ENCODE assay signal across 1 cellular context in the genomic region with DNA sequence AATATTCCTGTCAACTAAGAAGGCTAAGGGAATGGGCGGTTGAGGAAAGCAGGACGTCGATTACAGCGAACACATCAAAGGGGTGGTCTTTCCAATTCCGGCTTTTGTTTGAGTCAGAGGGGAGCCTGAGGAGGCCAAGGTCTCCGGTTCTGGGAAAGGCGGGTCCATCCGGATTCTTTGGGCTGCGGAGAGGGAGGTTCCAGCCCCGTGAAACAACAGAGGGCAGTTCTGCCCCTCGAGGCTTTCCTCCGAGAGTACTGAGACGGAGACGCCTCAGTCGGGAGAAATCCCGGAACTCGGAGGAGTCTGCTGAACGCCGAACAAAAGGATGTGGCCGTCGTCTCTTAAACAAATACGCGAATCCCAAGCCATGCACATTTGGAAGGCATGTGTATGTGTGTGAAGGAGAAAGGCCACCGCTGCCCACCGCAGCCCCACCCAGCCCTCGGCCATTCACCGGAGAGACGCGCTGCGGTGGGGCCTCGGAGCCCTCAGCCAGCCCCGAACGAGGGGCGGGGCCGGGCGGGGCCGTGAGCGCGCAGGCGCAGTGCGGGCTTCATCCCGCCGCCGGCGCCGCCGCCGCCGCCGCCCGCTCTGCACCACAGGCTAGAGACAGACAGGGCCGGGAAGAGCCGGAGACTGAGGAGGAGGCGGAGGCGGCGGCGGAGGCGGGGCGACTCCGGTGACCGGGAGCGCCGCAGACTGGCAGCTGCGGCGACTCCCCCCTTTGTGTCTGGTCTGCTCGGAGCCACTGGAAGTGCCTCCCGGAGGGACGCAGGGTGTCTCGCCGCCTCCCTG.
A peak's percentile ranks its signal among the peaks of the same experiment; 100 is the strongest.
TF ChIP-seq lines count a peak whose summit lies in the region.

A gene (plus strand): TSS at position 717 of the 798 bp plus-strand sequence. CDS start 1,148 bp downstream, outside the sequence.

TF ChIP-seq in GM12878, 131 proteins besides CTCF, POLR2A, EP300 and RAD21 (continued from another document and continues in another):
- TF ChIP-seq, protein P1, sequence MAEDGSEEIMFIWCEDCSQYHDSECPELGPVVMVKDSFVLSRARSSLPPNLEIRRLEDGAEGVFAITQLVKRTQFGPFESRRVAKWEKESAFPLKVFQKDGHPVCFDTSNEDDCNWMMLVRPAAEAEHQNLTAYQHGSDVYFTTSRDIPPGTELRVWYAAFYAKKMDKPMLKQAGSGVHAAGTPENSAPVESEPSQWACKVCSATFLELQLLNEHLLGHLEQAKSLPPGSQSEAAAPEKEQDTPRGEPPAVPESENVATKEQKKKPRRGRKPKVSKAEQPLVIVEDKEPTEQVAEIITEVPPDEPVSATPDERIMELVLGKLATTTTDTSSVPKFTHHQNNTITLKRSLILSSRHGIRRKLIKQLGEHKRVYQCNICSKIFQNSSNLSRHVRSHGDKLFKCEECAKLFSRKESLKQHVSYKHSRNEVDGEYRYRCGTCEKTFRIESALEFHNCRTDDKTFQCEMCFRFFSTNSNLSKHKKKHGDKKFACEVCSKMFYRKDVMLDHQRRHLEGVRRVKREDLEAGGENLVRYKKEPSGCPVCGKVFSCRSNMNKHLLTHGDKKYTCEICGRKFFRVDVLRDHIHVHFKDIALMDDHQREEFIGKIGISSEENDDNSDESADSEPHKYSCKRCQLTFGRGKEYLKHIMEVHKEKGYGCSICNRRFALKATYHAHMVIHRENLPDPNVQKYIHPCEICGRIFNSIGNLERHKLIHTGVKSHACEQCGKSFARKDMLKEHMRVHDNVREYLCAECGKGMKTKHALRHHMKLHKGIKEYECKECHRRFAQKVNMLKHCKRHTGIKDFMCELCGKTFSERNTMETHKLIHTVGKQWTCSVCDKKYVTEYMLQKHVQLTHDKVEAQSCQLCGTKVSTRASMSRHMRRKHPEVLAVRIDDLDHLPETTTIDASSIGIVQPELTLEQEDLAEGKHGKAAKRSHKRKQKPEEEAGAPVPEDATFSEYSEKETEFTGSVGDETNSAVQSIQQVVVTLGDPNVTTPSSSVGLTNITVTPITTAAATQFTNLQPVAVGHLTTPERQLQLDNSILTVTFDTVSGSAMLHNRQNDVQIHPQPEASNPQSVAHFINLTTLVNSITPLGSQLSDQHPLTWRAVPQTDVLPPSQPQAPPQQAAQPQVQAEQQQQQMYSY (CRISPR knock-in tag; IDR thresholded peaks at IDR 0.05) = no peak
- TF ChIP-seq TARDBP (IDR thresholded peaks at IDR 0.05; ENCODE audit: borderline replicate concordance) = no peak
- no peak for TF ChIP-seq SUZ12 (IDR thresholded peaks at IDR 0.05; ENCODE audit: unreplicated experiment)
- 0 out of 2 replicates have a peak, but pooled peaks have one; percentile 11 for TF ChIP-seq NR2F1 (conservative IDR thresholded peaks at IDR 0.05)
- TF ChIP-seq, protein P2, sequence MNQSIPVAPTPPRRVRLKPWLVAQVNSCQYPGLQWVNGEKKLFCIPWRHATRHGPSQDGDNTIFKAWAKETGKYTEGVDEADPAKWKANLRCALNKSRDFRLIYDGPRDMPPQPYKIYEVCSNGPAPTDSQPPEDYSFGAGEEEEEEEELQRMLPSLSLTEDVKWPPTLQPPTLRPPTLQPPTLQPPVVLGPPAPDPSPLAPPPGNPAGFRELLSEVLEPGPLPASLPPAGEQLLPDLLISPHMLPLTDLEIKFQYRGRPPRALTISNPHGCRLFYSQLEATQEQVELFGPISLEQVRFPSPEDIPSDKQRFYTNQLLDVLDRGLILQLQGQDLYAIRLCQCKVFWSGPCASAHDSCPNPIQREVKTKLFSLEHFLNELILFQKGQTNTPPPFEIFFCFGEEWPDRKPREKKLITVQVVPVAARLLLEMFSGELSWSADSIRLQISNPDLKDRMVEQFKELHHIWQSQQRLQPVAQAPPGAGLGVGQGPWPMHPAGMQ (IDR thresholded peaks at IDR 0.05; ENCODE audit: borderline replicate concordance) = no peak
- TF ChIP-seq, protein P3, sequence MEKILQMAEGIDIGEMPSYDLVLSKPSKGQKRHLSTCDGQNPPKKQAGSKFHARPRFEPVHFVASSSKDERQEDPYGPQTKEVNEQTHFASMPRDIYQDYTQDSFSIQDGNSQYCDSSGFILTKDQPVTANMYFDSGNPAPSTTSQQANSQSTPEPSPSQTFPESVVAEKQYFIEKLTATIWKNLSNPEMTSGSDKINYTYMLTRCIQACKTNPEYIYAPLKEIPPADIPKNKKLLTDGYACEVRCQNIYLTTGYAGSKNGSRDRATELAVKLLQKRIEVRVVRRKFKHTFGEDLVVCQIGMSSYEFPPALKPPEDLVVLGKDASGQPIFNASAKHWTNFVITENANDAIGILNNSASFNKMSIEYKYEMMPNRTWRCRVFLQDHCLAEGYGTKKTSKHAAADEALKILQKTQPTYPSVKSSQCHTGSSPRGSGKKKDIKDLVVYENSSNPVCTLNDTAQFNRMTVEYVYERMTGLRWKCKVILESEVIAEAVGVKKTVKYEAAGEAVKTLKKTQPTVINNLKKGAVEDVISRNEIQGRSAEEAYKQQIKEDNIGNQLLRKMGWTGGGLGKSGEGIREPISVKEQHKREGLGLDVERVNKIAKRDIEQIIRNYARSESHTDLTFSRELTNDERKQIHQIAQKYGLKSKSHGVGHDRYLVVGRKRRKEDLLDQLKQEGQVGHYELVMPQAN (conservative IDR thresholded peaks at IDR 0.05) = peak; percentile 21; the same call in 1 of the 2 replicates
- TF ChIP-seq, protein P4, sequence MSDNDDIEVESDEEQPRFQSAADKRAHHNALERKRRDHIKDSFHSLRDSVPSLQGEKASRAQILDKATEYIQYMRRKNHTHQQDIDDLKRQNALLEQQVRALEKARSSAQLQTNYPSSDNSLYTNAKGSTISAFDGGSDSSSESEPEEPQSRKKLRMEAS (IDR thresholded peaks at IDR 0.05; ENCODE audit: low read depth, low read length) = peak; percentile 48; the same call in 1 of the 2 replicates
- no peak for TF ChIP-seq HDAC6 (IDR thresholded peaks at IDR 0.05; ENCODE audit: unreplicated experiment)
- TF ChIP-seq ESRRA (IDR thresholded peaks at IDR 0.05; ENCODE audit: low read length) = no peak
- no peak for TF ChIP-seq HDAC2 (IDR thresholded peaks at IDR 0.05)
- no peak for TF ChIP-seq GABPA (IDR thresholded peaks at IDR 0.05; ENCODE audit: low read depth)
- TF ChIP-seq, protein P5, sequence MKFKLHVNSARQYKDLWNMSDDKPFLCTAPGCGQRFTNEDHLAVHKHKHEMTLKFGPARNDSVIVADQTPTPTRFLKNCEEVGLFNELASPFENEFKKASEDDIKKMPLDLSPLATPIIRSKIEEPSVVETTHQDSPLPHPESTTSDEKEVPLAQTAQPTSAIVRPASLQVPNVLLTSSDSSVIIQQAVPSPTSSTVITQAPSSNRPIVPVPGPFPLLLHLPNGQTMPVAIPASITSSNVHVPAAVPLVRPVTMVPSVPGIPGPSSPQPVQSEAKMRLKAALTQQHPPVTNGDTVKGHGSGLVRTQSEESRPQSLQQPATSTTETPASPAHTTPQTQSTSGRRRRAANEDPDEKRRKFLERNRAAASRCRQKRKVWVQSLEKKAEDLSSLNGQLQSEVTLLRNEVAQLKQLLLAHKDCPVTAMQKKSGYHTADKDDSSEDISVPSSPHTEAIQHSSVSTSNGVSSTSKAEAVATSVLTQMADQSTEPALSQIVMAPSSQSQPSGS (IDR thresholded peaks at IDR 0.05; ENCODE audit: low read length) = no peak
- TF ChIP-seq RFX5 (IDR thresholded peaks at IDR 0.05; ENCODE audit: low read depth, low read length) = no peak
- no peak for TF ChIP-seq WRNIP1 (IDR thresholded peaks at IDR 0.05; ENCODE audit: borderline replicate concordance, low read depth, low read length)
- 0 out of 2 replicates have a peak, but pooled peaks have one; percentile 59 for TF ChIP-seq LARP7 (IDR thresholded peaks at IDR 0.05)
- no peak for TF ChIP-seq ZBED1 (IDR thresholded peaks at IDR 0.05; ENCODE audit: borderline replicate concordance)
- no peak for TF ChIP-seq BRCA1 (IDR thresholded peaks at IDR 0.05; ENCODE audit: low read depth, low read length)
- TF ChIP-seq, protein P6, sequence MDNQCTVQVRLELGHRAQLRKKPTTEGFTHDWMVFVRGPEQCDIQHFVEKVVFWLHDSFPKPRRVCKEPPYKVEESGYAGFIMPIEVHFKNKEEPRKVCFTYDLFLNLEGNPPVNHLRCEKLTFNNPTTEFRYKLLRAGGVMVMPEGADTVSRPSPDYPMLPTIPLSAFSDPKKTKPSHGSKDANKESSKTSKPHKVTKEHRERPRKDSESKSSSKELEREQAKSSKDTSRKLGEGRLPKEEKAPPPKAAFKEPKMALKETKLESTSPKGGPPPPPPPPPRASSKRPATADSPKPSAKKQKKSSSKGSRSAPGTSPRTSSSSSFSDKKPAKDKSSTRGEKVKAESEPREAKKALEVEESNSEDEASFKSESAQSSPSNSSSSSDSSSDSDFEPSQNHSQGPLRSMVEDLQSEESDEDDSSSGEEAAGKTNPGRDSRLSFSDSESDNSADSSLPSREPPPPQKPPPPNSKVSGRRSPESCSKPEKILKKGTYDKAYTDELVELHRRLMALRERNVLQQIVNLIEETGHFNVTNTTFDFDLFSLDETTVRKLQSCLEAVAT (IDR thresholded peaks at IDR 0.05) = no peak; the same call in 1 of the 2 replicates
- no peak for TF ChIP-seq ZNF622 (IDR thresholded peaks at IDR 0.05)
- peak; percentile 53; the same call in 1 of the 2 replicates for TF ChIP-seq RB1 (IDR thresholded peaks at IDR 0.05; ENCODE audit: borderline replicate concordance)
- peak; percentile 47; the same call in 1 of the 2 replicates for TF ChIP-seq POLR2AphosphoS2 (IDR thresholded peaks at IDR 0.05; ENCODE audit: low read depth, low read length)
- no peak for TF ChIP-seq ZNF384 (IDR thresholded peaks at IDR 0.05; ENCODE audit: borderline replicate concordance, low read depth, low read length)
- TF ChIP-seq BCL11A (IDR thresholded peaks at IDR 0.05; ENCODE audit: low read depth, low read length) = no peak
- TF ChIP-seq JUNB (IDR thresholded peaks at IDR 0.05) = no peak
- no peak for TF ChIP-seq SREBF1 (IDR thresholded peaks at IDR 0.05; ENCODE audit: low read length)
- no peak for TF ChIP-seq YBX1 (IDR thresholded peaks at IDR 0.05)
- no peak for TF ChIP-seq FOXK2 (IDR thresholded peaks at IDR 0.05)
- no peak for TF ChIP-seq CHD1 (IDR thresholded peaks at IDR 0.05; ENCODE audit: low read depth, low read length)
- TF ChIP-seq, protein P7, sequence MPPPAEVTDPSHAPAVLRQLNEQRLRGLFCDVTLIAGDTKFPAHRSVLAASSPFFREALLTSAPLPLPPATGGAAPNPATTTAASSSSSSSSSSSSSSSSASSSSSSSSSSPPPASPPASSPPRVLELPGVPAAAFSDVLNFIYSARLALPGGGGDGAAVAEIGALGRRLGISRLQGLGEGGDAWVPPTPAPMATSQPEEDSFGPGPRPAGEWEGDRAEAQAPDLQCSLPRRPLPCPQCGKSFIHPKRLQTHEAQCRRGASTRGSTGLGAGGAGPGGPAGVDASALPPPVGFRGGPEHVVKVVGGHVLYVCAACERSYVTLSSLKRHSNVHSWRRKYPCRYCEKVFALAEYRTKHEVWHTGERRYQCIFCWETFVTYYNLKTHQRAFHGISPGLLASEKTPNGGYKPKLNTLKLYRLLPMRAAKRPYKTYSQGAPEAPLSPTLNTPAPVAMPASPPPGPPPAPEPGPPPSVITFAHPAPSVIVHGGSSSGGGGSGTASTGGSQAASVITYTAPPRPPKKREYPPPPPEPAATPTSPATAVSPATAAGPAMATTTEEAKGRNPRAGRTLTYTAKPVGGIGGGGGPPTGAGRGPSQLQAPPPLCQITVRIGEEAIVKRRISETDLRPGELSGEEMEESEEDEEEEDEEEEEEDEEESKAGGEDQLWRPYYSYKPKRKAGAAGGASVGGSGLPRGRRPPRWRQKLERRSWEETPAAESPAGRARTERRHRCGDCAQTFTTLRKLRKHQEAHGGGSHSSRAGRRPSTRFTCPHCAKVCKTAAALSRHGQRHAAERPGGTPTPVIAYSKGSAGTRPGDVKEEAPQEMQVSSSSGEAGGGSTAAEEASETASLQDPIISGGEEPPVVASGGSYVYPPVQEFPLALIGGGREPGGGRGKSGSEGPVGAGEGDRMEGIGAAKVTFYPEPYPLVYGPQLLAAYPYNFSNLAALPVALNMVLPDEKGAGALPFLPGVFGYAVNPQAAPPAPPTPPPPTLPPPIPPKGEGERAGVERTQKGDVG (CRISPR knock-in tag; IDR thresholded peaks at IDR 0.05) = no peak
- no peak; a peak in 1 of 4 replicates for TF ChIP-seq IKZF2 (IDR thresholded peaks at IDR 0.05)
- no peak for TF ChIP-seq FOS (IDR thresholded peaks at IDR 0.05; ENCODE audit: borderline replicate concordance, extremely low read depth, insufficient read length)
- TF ChIP-seq TCF7 (IDR thresholded peaks at IDR 0.05; ENCODE audit: borderline replicate concordance) = no peak; the same call in 1 of the 2 replicates
- TF ChIP-seq KLF5 (IDR thresholded peaks at IDR 0.05; ENCODE audit: partially characterized antibody) = no peak
- TF ChIP-seq, protein P8, sequence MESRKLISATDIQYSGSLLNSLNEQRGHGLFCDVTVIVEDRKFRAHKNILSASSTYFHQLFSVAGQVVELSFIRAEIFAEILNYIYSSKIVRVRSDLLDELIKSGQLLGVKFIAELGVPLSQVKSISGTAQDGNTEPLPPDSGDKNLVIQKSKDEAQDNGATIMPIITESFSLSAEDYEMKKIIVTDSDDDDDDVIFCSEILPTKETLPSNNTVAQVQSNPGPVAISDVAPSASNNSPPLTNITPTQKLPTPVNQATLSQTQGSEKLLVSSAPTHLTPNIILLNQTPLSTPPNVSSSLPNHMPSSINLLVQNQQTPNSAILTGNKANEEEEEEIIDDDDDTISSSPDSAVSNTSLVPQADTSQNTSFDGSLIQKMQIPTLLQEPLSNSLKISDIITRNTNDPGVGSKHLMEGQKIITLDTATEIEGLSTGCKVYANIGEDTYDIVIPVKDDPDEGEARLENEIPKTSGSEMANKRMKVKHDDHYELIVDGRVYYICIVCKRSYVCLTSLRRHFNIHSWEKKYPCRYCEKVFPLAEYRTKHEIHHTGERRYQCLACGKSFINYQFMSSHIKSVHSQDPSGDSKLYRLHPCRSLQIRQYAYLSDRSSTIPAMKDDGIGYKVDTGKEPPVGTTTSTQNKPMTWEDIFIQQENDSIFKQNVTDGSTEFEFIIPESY (IDR thresholded peaks at IDR 0.05) = no peak
- TF ChIP-seq RAD51 (IDR thresholded peaks at IDR 0.05) = no peak
- TF ChIP-seq CEBPB (IDR thresholded peaks at IDR 0.05; ENCODE audit: borderline replicate concordance in 1 of 2, low read depth in 2 of 2, low read length in 2 of 2) = no peak
- no peak for TF ChIP-seq ATF7 (IDR thresholded peaks at IDR 0.05; ENCODE audit: low read depth)
- TF ChIP-seq SPI1 (IDR thresholded peaks at IDR 0.05; ENCODE audit: borderline replicate concordance, insufficient read depth, low read depth, low read length) = no peak
- TF ChIP-seq SP1 (IDR thresholded peaks at IDR 0.05; ENCODE audit: low read depth, low read length) = no peak
- TF ChIP-seq CHD4 (IDR thresholded peaks at IDR 0.05) = no peak
- TF ChIP-seq ZZZ3 (IDR thresholded peaks at IDR 0.05; ENCODE audit: control insufficient read depth, insufficient read length, low read depth) = no peak
- TF ChIP-seq SUPT20H (IDR thresholded peaks at IDR 0.05; ENCODE audit: borderline replicate concordance, control insufficient read depth, low read depth, low read length) = no peak
- no peak for TF ChIP-seq MYC (IDR thresholded peaks at IDR 0.05; ENCODE audit: insufficient read depth, insufficient read length, insufficient replicate concordance, low read length, severe bottlenecking)
- no peak for TF ChIP-seq NR2C2 (IDR thresholded peaks at IDR 0.05; ENCODE audit: borderline replicate concordance, control insufficient read depth, insufficient read length, low read depth)
- TF ChIP-seq ETV6 (conservative IDR thresholded peaks at IDR 0.05 in 1 of 2, IDR thresholded peaks at IDR 0.05 in 1 of 2; ENCODE audit: borderline replicate concordance in 1 of 2, low read depth in 1 of 2) = no peak
